Comparison of ENCODE assay signal across 1 cellular context in the genomic region with DNA sequence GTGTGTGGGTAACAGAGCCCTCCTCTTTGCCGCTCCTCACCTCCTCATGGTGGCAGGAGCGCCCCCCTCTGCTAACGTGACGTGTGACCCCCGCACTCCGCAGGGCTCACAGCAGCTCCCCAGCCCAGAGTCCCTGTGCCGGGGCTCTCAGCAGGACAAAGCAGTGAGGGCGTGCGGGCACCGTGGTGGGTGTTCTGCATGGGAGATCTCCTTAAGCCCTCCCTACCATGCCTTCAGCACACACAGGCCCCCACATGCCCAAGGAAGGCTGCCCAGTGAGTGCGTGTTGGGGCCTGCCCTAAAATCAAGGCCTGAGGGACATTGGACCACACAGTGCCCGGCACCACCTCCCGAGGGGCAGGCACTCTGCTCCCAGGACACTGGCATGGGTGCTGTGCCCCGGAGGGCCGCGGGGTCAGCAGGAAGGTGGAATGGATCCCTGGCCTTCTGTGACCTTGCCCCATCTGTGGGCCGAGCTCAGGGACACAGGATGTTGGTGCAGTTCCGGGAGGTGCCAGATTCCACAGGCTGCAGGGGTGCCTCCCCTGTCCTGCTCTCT.
TF ChIP-seq lines count a peak whose summit lies in the region.

No MANE protein-coding gene starts in this region.

TF ChIP-seq in WTC11, 78 proteins besides CTCF, POLR2A, EP300 and RAD21 (continued from another document):
- TF ChIP-seq ZNF121 (CRISPR knock-in tag; IDR thresholded peaks at IDR 0.05), result no peak
- TF ChIP-seq NFYB (CRISPR knock-in tag; conservative IDR thresholded peaks at IDR 0.05; ENCODE audit: low read depth), result no peak
- no peak for TF ChIP-seq ETV6 (CRISPR knock-in tag; IDR thresholded peaks at IDR 0.05)
- TF ChIP-seq USF2 (CRISPR knock-in tag; IDR thresholded peaks at IDR 0.05), result no peak
- no peak for TF ChIP-seq ZNF263 (CRISPR knock-in tag; IDR thresholded peaks at IDR 0.05; ENCODE audit: low read depth)
